Comparison of ENCODE assay signal across 1 cellular context in the genomic region with DNA sequence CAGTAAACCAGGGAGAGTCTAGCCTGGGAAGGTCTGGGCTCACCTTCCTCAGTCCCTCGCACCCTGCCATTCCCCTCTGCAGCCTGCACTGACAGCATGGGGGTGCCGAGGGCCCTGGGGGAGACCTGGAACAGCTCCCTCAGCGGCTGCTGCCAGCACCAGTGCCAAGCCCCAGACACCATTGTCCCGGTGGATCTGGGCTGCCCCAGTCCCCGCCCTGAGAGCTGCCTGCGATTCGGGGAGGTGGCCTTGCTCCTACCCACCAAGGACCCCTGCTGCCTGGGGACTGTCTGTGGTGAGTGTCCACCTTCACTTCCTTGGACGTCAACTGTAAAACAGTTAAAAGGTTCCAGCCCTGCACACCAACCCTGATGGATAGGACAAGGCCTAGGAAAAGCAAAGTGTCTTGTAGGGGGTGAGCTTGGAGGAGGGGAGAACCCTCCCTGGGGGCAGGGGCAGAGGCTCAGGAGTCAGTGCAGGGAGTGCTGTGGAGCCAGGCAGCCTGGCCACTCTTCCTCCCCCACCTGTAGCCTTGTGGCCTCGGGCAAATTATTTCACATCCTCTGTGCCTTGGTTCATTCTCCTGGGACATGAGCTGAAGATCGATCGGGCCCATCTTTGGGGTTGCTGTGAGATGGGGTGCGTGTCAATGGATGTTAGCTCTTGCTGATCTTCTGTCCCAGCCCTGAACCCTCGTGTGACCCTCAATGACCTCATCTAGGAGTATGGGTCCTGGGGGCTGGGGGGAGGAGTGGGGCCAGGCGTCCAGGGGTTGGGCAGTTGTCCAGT.
TF ChIP-seq lines count a peak whose summit lies in the region.

No MANE protein-coding gene starts in this region.

TF ChIP-seq in GM23338, 12 proteins besides CTCF, POLR2A, EP300 and RAD21 (continued from another document):
- TF ChIP-seq, protein P1, sequence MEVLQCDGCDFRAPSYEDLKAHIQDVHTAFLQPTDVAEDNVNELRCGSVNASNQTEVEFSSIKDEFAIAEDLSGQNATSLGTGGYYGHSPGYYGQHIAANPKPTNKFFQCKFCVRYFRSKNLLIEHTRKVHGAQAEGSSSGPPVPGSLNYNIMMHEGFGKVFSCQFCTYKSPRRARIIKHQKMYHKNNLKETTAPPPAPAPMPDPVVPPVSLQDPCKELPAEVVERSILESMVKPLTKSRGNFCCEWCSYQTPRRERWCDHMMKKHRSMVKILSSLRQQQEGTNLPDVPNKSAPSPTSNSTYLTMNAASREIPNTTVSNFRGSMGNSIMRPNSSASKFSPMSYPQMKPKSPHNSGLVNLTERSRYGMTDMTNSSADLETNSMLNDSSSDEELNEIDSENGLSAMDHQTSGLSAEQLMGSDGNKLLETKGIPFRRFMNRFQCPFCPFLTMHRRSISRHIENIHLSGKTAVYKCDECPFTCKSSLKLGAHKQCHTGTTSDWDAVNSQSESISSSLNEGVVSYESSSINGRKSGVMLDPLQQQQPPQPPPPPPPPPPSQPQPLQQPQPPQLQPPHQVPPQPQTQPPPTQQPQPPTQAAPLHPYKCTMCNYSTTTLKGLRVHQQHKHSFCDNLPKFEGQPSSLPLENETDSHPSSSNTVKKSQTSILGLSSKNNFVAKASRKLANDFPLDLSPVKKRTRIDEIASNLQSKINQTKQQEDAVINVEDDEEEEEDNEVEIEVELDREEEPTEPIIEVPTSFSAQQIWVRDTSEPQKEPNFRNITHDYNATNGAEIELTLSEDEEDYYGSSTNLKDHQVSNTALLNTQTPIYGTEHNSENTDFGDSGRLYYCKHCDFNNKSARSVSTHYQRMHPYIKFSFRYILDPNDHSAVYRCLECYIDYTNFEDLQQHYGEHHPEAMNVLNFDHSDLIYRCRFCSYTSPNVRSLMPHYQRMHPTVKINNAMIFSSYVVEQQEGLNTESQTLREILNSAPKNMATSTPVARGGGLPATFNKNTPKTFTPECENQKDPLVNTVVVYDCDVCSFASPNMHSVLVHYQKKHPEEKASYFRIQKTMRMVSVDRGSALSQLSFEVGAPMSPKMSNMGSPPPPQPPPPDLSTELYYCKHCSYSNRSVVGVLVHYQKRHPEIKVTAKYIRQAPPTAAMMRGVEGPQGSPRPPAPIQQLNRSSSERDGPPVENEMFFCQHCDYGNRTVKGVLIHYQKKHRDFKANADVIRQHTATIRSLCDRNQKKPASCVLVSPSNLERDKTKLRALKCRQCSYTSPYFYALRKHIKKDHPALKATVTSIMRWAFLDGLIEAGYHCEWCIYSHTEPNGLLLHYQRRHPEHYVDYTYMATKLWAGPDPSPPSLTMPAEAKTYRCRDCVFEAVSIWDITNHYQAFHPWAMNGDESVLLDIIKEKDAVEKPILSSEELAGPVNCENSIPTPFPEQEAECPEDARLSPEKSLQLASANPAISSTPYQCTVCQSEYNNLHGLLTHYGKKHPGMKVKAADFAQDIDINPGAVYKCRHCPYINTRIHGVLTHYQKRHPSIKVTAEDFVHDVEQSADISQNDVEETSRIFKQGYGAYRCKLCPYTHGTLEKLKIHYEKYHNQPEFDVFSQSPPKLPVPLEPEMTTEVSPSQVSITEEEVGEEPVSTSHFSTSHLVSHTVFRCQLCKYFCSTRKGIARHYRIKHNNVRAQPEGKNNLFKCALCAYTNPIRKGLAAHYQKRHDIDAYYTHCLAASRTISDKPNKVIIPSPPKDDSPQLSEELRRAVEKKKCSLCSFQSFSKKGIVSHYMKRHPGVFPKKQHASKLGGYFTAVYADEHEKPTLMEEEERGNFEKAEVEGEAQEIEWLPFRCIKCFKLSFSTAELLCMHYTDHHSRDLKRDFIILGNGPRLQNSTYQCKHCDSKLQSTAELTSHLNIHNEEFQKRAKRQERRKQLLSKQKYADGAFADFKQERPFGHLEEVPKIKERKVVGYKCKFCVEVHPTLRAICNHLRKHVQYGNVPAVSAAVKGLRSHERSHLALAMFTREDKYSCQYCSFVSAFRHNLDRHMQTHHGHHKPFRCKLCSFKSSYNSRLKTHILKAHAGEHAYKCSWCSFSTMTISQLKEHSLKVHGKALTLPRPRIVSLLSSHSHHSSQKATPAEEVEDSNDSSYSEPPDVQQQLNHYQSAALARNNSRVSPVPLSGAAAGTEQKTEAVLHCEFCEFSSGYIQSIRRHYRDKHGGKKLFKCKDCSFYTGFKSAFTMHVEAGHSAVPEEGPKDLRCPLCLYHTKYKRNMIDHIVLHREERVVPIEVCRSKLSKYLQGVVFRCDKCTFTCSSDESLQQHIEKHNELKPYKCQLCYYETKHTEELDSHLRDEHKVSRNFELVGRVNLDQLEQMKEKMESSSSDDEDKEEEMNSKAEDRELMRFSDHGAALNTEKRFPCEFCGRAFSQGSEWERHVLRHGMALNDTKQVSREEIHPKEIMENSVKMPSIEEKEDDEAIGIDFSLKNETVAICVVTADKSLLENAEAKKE (CRISPR knock-in tag; IDR thresholded peaks at IDR 0.05), result no peak
- TF ChIP-seq EZH2 (IDR thresholded peaks at IDR 0.05; ENCODE audit: low read depth, unreplicated experiment) (no peak), JUNB (IDR thresholded peaks at IDR 0.05; ENCODE audit: unreplicated experiment) (no peak), NANOG (IDR thresholded peaks at IDR 0.05; ENCODE audit: borderline replicate concordance) (no peak), ETS1 (IDR thresholded peaks at IDR 0.05) (no peak)
